8 cellular contexts compared by ENCODE assay signal in the genomic region with DNA sequence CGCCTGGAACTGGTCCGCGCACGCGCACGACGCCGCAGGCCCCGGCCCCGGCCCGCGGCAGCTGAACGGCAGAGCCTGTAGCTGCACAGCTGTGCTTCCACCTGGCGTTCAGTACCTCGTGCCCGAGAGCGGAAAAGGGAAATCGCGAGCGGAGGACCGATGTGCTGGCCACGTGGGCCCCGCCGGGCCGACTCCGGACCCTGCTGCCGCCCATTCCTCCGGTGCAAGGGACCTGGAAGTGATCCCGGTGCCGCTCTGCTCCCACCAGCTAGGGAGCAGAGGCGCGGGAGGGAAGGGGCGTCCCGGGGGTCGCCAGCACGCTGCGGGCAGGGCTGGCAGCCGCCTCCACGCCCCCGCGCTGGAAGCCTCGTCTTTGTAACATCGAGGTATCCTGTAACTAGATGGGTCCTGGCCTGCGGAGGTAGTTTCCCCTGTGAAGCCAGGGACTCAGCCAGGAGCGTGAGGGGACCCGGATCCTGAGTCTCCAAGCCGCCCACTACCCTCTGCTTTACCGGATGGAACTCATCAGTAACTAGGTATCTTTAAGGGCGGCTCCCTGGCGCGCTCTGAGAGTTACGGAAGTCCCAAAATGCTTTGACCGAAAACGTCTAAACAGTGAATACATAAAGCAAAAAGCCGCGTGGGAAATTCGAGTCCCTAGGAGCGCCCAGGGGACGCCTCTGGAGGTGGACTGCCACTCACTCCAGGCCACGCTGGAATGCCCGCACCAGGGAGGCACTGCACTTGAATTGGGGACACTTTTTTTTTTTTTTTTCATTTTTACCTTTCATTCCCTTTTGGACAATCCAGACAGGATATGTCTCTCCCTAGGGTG. TPM values are rescaled to one million over a fixed set of nuclear protein-coding genes. Genes with fewer than 3 reads are reported as not detected.
DNase-seq lines count a peak whose midpoint lies in the region; ATAC-seq, FAIRE-seq and TF ChIP-seq lines count a peak whose summit lies in the region.

No MANE protein-coding gene starts in this region.

- H3K9me3 ChIP-seq in T-helper 17 cell (ENCODE audit: control insufficient read depth, low read length, poor library complexity, severe bottlenecking) (no peaks in the 10 kb centered on the region), GM12878 (replicated peaks; ENCODE audit: control insufficient read depth, insufficient read depth, low read length) (no peaks in the 10 kb centered on the region)

- RAD21 ChIA-PET in GM12878 (lab: Charles Lee; ENCODE audit: unreplicated experiment), result interaction anchor here (0.9 to 7.0 kb wide), 12 partner anchors 14 to 605 kb away, joined by 3 to 115 read pairs (median 5); a partner anchor contains a TSS

- peak overlapping the region; percentile 75 for H3K4me3 ChIP-seq in GM12878

- H3K27ac Mint-ChIP-seq in T-helper 17 cell, result peak overlapping the region; percentile 34

- peak overlapping the region; percentile 96 for H3K4me2 ChIP-seq in GM12878 (ENCODE audit: control insufficient read depth, insufficient read depth)

- H3K79me2 ChIP-seq in GM12878 (ENCODE audit: control insufficient read depth, insufficient read depth, low read length), result peaks cover 47% of the 10 kb centered on the region

- CTCF ChIA-PET in GM12878 (lab: Yijun Ruan, JAX), result interaction anchor here (0.6 to 8.7 kb wide), 6 partner anchors 14 to 324 kb away, joined by 3 to 88 read pairs (median 6); no protein-coding TSS in a partner anchor

- peak in 2 of 3 experiments; percentile 23 to 39; a peak in 3 of 6 replicates for TF ChIP-seq CTCF in GM12878 (IDR thresholded peaks at IDR 0.05 in 2 of 3, conservative IDR thresholded peaks at IDR 0.05 in 1 of 3; ENCODE audit: control insufficient read depth in 2 of 3, extremely low read depth in 1 of 3, insufficient read depth in 1 of 3, low read depth in 3 of 3, low read length in 3 of 3)

- H3K4me1 Mint-ChIP-seq in T-helper 17 cell, result peaks cover 22% of the 10 kb centered on the region

- H3K27me3 ChIP-seq in GM12878 (replicated peaks in 1 of 2; ENCODE audit: control insufficient read depth in 2 of 2, insufficient read depth in 2 of 2, low read length in 1 of 2), result no peaks in the 10 kb centered on the region

- DNase-seq in NCI-H1417 treated with DMSO at 0.1 percent for 48 hours (lab: John Stamatoyannopoulos, UW) (peak; percentile 91), T-helper 17 cell (peak; percentile 29 to 94 (median 36)), GM12878 (ENCODE audit: low read depth, low spot score) (peak; percentile 65), inferior parietal cortex (ENCODE audit: extremely low spot score) (peak; percentile 81), epidermal melanocyte (ENCODE audit: insufficient read length, low spot score) (no peak)
- DNase-seq in stimulated activated CD4-positive, alpha-beta T cell treated with anti-CD3 and anti-CD28 coated beads, Interleukin-15, amount 100 ng/mL, for 1 hour (ENCODE audit: low read depth in 1 of 2, low spot score in 1 of 2), result peak; percentile 91 to 95

- WGBS in GM12878 (ENCODE audit: insufficient coverage, insufficient replicate concordance, low lambda C conversion rate, missing lambda C conversion rate), result under 1% methylated on average over 61 of the region's 61 CpGs

- no peak for TF ChIP-seq RAD21 in GM12878 (IDR thresholded peaks at IDR 0.05; ENCODE audit: insufficient read depth, low read depth, low read length)

- ATAC-seq in HG02798 (IDR thresholded peaks at IDR 0.05; ENCODE audit: poor library complexity, unreplicated experiment), result peak; percentile 66
- peak; percentile 69 for ATAC-seq in T-helper 17 cell
- ATAC-seq in GM12878, result peak; percentile 64

- H3K36me3 ChIP-seq in GM12878 (ENCODE audit: control insufficient read depth in 2 of 2, insufficient read depth in 2 of 2, low read length in 1 of 2), result peaks cover 4 to 8% of the 10 kb centered on the region in 2 experiments

- peak; percentile 61 for TF ChIP-seq POLR2A in GM15510 (IDR thresholded peaks at IDR 0.05; ENCODE audit: borderline replicate concordance, extremely low read depth, insufficient read length)
- TF ChIP-seq POLR2A in GM12878 (IDR thresholded peaks at IDR 0.05; ENCODE audit: low read depth, low read length), result 0 out of 2 replicates have a peak, but pooled peaks have one; percentile 24

- TSS peak; percentile 95 for BruUV-seq in GM12878 (replicated peaks; lab: Mats Ljungman, UMichigan)

- no peaks in the 10 kb centered on the region for H3K27me3 Mint-ChIP-seq in T-helper 17 cell

- intact Hi-C loops in GM12878 (cut with micrococcal nuclease; ENCODE audit: unreplicated experiment), result loop anchor here (5.0 kb wide), 2 partner anchors 218 to 363 kb away; a partner anchor contains a TSS

- H3K27ac ChIP-seq in GM12878 (ENCODE audit: control insufficient read depth, insufficient read depth), result peak overlapping the region; percentile 93

- H3K4me3 Mint-ChIP-seq in T-helper 17 cell, result peak overlapping the region; percentile 77

- peak overlapping the region; percentile 93 for H2AFZ ChIP-seq in GM12878 (ENCODE audit: control insufficient read depth, low read depth, low read length)

- in situ Hi-C loops in GM12878 (cut with MboI), result no loop called here

- peaks cover 21% of the 10 kb centered on the region for H3K4me1 ChIP-seq in GM12878 (ENCODE audit: control insufficient read depth, insufficient read depth, low read length)

- FAIRE-seq in GM12878 (lab: Jason Lieb, UNC), result no peak

- H3K9ac ChIP-seq in GM12878 (ENCODE audit: control insufficient read depth, insufficient read depth, low read length), result peak overlapping the region; percentile 95

- peaks cover 8% of the 10 kb centered on the region; the same call in 1 of the 2 replicates for H4K20me1 ChIP-seq in GM12878 (ENCODE audit: control insufficient read depth, insufficient read depth)

- SMC1A ChIA-PET in GM12878 (lab: Charles Lee; ENCODE audit: uncharacterized antibody, unreplicated experiment), result interaction anchor here (0.7 to 6.5 kb wide), 5 partner anchors 13 to 367 kb away, joined by 3 to 76 read pairs (median 7); no protein-coding TSS in a partner anchor

- TF ChIP-seq EP300 in GM12878 (IDR thresholded peaks at IDR 0.05; ENCODE audit: borderline replicate concordance in 1 of 2, control insufficient read depth in 1 of 2, low read depth in 2 of 2, low read length in 2 of 2), result no peak

- POLR2A ChIA-PET in GM12878 (lab: Charles Lee), result interaction anchor here (0.6 to 4.4 kb wide), 10 partner anchors 9 to 606 kb away, joined by 3 to 60 read pairs (median 4); a partner anchor contains a TSS

- peaks cover 5% of the 10 kb centered on the region for H3K36me3 Mint-ChIP-seq in T-helper 17 cell (ENCODE audit: low read depth)

TF ChIP-seq in GM12878, 131 proteins besides CTCF, POLR2A, EP300 and RAD21 (continues in another document):
- TF ChIP-seq MEF2B (IDR thresholded peaks at IDR 0.05; ENCODE audit: partially characterized antibody, poor library complexity, severe bottlenecking) (no peak), NRF1 (conservative IDR thresholded peaks at IDR 0.05; ENCODE audit: low read depth, low read length) (peak; percentile 56), ASH2L (IDR thresholded peaks at IDR 0.05; ENCODE audit: borderline replicate concordance, low read depth) (no peak; the same call in 1 of the 2 replicates), RB1 (IDR thresholded peaks at IDR 0.05; ENCODE audit: borderline replicate concordance) (peak; percentile 78; the same call in 1 of the 2 replicates), POU2F2 (IDR thresholded peaks at IDR 0.05; ENCODE audit: borderline replicate concordance, low read depth, low read length) (0 out of 3 replicates have a peak, but pooled peaks have one; percentile 59), MXI1 (IDR thresholded peaks at IDR 0.05; ENCODE audit: low read depth, low read length) (peak; percentile 97), NBN (IDR thresholded peaks at IDR 0.05) (no peak; the same call in 1 of the 2 replicates), TAF1 (IDR thresholded peaks at IDR 0.05; ENCODE audit: borderline replicate concordance, low read depth, low read length) (peak; percentile 55; the same call in 1 of the 2 replicates), FOXM1 (IDR thresholded peaks at IDR 0.05; ENCODE audit: low read depth, low read length) (no peak)
- TF ChIP-seq, protein P1, sequence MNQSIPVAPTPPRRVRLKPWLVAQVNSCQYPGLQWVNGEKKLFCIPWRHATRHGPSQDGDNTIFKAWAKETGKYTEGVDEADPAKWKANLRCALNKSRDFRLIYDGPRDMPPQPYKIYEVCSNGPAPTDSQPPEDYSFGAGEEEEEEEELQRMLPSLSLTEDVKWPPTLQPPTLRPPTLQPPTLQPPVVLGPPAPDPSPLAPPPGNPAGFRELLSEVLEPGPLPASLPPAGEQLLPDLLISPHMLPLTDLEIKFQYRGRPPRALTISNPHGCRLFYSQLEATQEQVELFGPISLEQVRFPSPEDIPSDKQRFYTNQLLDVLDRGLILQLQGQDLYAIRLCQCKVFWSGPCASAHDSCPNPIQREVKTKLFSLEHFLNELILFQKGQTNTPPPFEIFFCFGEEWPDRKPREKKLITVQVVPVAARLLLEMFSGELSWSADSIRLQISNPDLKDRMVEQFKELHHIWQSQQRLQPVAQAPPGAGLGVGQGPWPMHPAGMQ (IDR thresholded peaks at IDR 0.05; ENCODE audit: borderline replicate concordance), result no peak
- TF ChIP-seq, protein P2, sequence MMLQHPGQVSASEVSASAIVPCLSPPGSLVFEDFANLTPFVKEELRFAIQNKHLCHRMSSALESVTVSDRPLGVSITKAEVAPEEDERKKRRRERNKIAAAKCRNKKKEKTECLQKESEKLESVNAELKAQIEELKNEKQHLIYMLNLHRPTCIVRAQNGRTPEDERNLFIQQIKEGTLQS (IDR thresholded peaks at IDR 0.05; ENCODE audit: borderline replicate concordance, extremely low read depth, low read depth, low read length), result peak; percentile 32; the same call in 1 of the 2 replicates

RNA-seq across cellular contexts. Expression of a gene that starts 0.7 kb away (rescaled TPM):
- total RNA-seq in T-helper 17 cell (100 to 1,000 TPM; 118 to 149 TPM), GM12878 (2014; rRNA removed) (314 and 385 TPM in 2 replicates), GM12878 (2014; rRNA removed; fragmentation: Illumina TruSeq; extraction: Trizol) (393 and 419 TPM in 2 replicates), GM12878 (2021) (281 and 308 TPM in 2 replicates)
- 30.2 and 35.3 TPM in 2 replicates for total RNA-seq in GM12878 (2013; cell fraction: nucleolus; rRNA removed)
- polyA plus RNA-seq in GM12878 (2011; ENCODE audit: low read depth), result 143 TPM
- polyA plus RNA-seq in GM12878 (2011; rRNA removed) (441 and 462 TPM in 2 replicates), GM12878 (2014; fragmentation: Illumina TruSeq; extraction: Trizol) (423 and 510 TPM in 2 replicates), GM12878 (2014; fragmentation: Nextera tagmentation; extraction: Ambion mirVana) (100 to 1,000 TPM; 131 to 235 TPM), GM12878 (2014; rRNA removed) (318 and 385 TPM in 2 replicates), GM12878 (2016; fragmentation: Nextera tagmentation; extraction: Ambion mirVana) (100 to 1,000 TPM in 1 of 2 experiments, 10 to 100 TPM in 1; 68.5 to 366 TPM)
- 272 and 313 TPM in 2 replicates for polyA plus RNA-seq in GM12878 (2011; cell fraction: cytosol; rRNA removed)
- 176 and 243 TPM in 2 replicates for polyA plus RNA-seq in GM12878 (2011; cell fraction: nucleus; rRNA removed)
- 145 and 165 TPM in 2 replicates for polyA plus RNA-seq in GM12878 (2012)
- 297 and 376 TPM in 2 replicates for polyA minus RNA-seq in GM12878 (2011; rRNA and poly(A)+ RNA removed)
- 90.7 and 122 TPM in 2 replicates for polyA minus RNA-seq in GM12878 (2011; cell fraction: cytosol; rRNA and poly(A)+ RNA removed)
- 32.8 and 50.8 TPM in 2 replicates for polyA minus RNA-seq in GM12878 (2011; cell fraction: nucleus; rRNA and poly(A)+ RNA removed)
